ENCODE assay signal across 9 cellular contexts in genomic region chr1:83882906-83883305, GRCh38.
DNase-seq lines count a peak whose midpoint lies in the region; ATAC-seq and TF ChIP-seq lines count a peak whose summit lies in the region.
"Had no signal": no experiment of that assay in that cellular context is flagged by ENCODE, and none has a peak within 500 bp of the region (broad histone marks: within the 10 kb centered on the region; RNA-seq: fewer than 3 reads in every experiment).

No MANE protein-coding gene starts in this region.

- no peaks in the 10 kb centered on the region for H3K27me3 Mint-ChIP-seq in activated T-helper 17 cell treated with anti-CD3 and anti-CD28 coated beads, Interleukin-2, amount 50 U/mL, for 72 hours

- H3K4me3 ChIP-seq in left ventricle myocardium inferior: no peak overlapping the region

- no peaks in the 10 kb centered on the region for H3K9me3 Mint-ChIP-seq in activated T-helper 17 cell treated with anti-CD3 and anti-CD28 coated beads, Interleukin-2, amount 50 U/mL, for 72 hours
- H3K9me3 Mint-ChIP-seq: T-helper 2 cell treated with Interferon-gamma antibody and Interleukin-4, amounts not matched to agents 5 μg/mL and 100 μg/mL, for 36 hours had no signal

- no peak overlapping the region for H3K27ac Mint-ChIP-seq in activated T-helper 17 cell treated with anti-CD3 and anti-CD28 coated beads, Interleukin-2, amount 50 U/mL, for 72 hours
- H3K27ac Mint-ChIP-seq: T-helper 2 cell treated with Interferon-gamma antibody and Interleukin-4, amounts not matched to agents 5 μg/mL and 100 μg/mL, for 36 hours had no signal

- H3K4me1 ChIP-seq in left ventricle myocardium inferior: no peaks in the 10 kb centered on the region

- H3K4me1 Mint-ChIP-seq in activated T-helper 17 cell treated with anti-CD3 and anti-CD28 coated beads, Interleukin-2, amount 50 U/mL, for 72 hours: no peaks in the 10 kb centered on the region

- H3K36me3 Mint-ChIP-seq in activated T-helper 17 cell treated with anti-CD3 and anti-CD28 coated beads, Interleukin-2, amount 50 U/mL, for 72 hours (ENCODE audit: low read depth): no peaks in the 10 kb centered on the region

- peak; percentile 9 for TF ChIP-seq CTCF in left ventricle myocardium inferior (IDR thresholded peaks at IDR 0.05; ENCODE audit: borderline replicate concordance)

- intact Hi-C loops in left ventricle myocardium inferior (cut with micrococcal nuclease) (no loop called here), Right ventricle myocardium superior (cut with DNase I) (no loop called here)

- DNase-seq in left ventricle myocardium inferior: no peak
- DNase-seq in Right ventricle myocardium superior: no peak
- peak; percentile 23 for DNase-seq in NCI-H226
- DNase-seq in AML-193 (lab: John Stamatoyannopoulos, UW): no peak
- DNase-seq in stimulated activated CD4-positive, alpha-beta T cell treated with anti-CD3 and anti-CD28 coated beads, Interleukin-15, amount 100 ng/mL, for 24 hours: no peak
- no peak for DNase-seq in UCSD-AML1 (lab: John Stamatoyannopoulos, UW; ENCODE audit: unreplicated experiment)

- H3K27me3 ChIP-seq in left ventricle myocardium inferior (ENCODE audit: low read depth): no peaks in the 10 kb centered on the region

- H3K9me3 ChIP-seq in left ventricle myocardium inferior (replicated peaks): no peaks in the 10 kb centered on the region

- no peak overlapping the region for H3K4me3 Mint-ChIP-seq in activated T-helper 17 cell treated with anti-CD3 and anti-CD28 coated beads, Interleukin-2, amount 50 U/mL, for 72 hours
- H3K4me3 Mint-ChIP-seq: T-helper 2 cell treated with Interferon-gamma antibody and Interleukin-4, amounts not matched to agents 5 μg/mL and 100 μg/mL, for 36 hours had no signal

- H3K36me3 ChIP-seq in left ventricle myocardium inferior: no peaks in the 10 kb centered on the region

- no peak for ATAC-seq in Right ventricle myocardium superior (ENCODE audit: poor library complexity)
- peak; percentile 80 for ATAC-seq in esophagus mucosa
- ATAC-seq in activated T-helper 17 cell treated with anti-CD3 and anti-CD28 coated beads, Interleukin-2, amount 50 U/mL, for 72 hours (replicated peaks): no peak

- no peak overlapping the region for H3K27ac ChIP-seq in left ventricle myocardium inferior (replicated peaks)
